ENCODE assay signal across 1 cellular context in genomic region chr16:88383401-88384221, GRCh38.
TF ChIP-seq lines count a peak whose summit lies in the region.

No MANE protein-coding gene starts in this region.

TF ChIP-seq in WTC11, 78 proteins besides CTCF, POLR2A, EP300 and RAD21 (continued from another document):
- TF ChIP-seq PRDM15 (CRISPR knock-in tag; IDR thresholded peaks at IDR 0.05) (no peak), FOXP4 (CRISPR knock-in tag; IDR thresholded peaks at IDR 0.05) (no peak), HMGXB4 (CRISPR knock-in tag; IDR thresholded peaks at IDR 0.05) (0 out of 2 replicates have a peak, but pooled peaks have one; percentile 37), NFYB (CRISPR knock-in tag; conservative IDR thresholded peaks at IDR 0.05; ENCODE audit: low read depth) (no peak)
